Comparison of ENCODE assay signal across 8 cellular contexts in the genomic region with DNA sequence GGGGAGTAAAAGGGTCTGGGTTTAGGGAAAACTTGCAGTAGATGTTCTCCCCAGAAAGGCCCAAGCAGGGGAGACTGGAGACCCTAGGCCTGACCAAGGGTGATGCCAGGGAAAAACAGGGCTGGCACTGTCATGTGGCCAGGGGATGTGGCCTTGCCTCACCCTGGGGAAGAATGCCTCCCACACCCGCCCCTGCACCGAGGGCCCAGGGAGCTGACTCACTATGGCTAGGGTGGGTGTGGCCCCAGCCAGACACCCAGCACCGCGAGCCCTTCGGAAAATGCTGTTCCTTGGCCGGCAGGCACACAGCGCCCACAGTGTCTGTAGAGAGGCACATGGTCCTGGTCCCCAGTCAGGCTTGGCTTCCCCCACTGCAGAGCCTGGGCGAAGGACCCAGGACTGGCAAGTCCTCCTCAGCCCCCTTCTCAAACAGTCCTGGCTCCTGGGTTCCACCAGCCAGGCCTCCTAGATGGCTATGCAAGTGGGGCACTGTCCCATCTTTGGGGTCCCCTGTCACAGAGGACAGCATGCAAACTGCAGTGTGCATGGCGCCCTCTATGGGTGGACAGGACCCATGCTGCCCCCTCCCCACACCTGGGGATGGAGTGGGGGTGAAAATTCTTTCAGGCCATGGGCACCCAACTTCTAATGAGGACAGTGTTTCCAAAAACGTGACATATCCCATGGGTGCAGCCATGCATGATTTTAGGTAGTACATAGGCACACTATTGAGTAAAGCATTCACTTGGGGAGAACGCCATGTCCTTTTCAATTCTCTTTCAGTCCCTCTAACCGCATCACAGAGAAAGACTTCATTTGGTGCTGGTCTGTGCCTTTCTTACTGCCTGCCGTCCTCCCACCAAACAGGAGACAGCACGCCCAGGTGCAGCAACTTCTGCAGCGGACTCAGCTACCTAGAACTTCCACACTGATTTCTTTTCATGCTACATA. TPM values are rescaled to one million over a fixed set of nuclear protein-coding genes. Genes with fewer than 3 reads are reported as not detected.
DNase-seq lines count a peak whose midpoint lies in the region; ATAC-seq and TF ChIP-seq lines count a peak whose summit lies in the region.

No MANE protein-coding gene starts in this region.

- no peak overlapping the region for H3K27ac ChIP-seq in thoracic aorta

- H3K27me3 Mint-ChIP-seq in T-helper 2 cell treated with Interferon-gamma antibody and Interleukin-4, amounts not matched to agents 5 μg/mL and 100 μg/mL, for 36 hours (ENCODE audit: low read depth) = no peaks in the 10 kb centered on the region

- H3K27ac Mint-ChIP-seq in T-helper 2 cell treated with Interferon-gamma antibody and Interleukin-4, amounts not matched to agents 5 μg/mL and 100 μg/mL, for 36 hours = no peak overlapping the region

- no peak overlapping the region for H3K4me3 Mint-ChIP-seq in T-helper 2 cell treated with Interferon-gamma antibody and Interleukin-4, amounts not matched to agents 5 μg/mL and 100 μg/mL, for 36 hours

- DNase-seq in AG10803 (ENCODE audit: low read depth) (peak; percentile 62), H4 (ENCODE audit: low spot score) (peak; percentile 93), glomerular visceral epithelial cell (ENCODE audit: extremely low spot score) (peak; percentile 85), thoracic aorta (ENCODE audit: low spot score) (no peak), DMS79 (lab: John Stamatoyannopoulos, UW) (no peak)
- peak; percentile 15 for DNase-seq in T-helper 2 cell treated with Interferon-gamma antibody and Interleukin-4, amounts not matched to agents 5 μg/mL and 100 μg/mL, for 36 hours (ENCODE audit: low spot score)

- H3K9me3 ChIP-seq in thoracic aorta = no peaks in the 10 kb centered on the region

- peaks cover 9% of the 10 kb centered on the region for H3K4me1 Mint-ChIP-seq in T-helper 2 cell treated with Interferon-gamma antibody and Interleukin-4, amounts not matched to agents 5 μg/mL and 100 μg/mL, for 36 hours (ENCODE audit: low read depth)

- H3K36me3 Mint-ChIP-seq in T-helper 2 cell treated with Interferon-gamma antibody and Interleukin-4, amounts not matched to agents 5 μg/mL and 100 μg/mL, for 36 hours (ENCODE audit: low read depth) = no peaks in the 10 kb centered on the region

- no peaks in the 10 kb centered on the region for H3K9me3 Mint-ChIP-seq in T-helper 2 cell treated with Interferon-gamma antibody and Interleukin-4, amounts not matched to agents 5 μg/mL and 100 μg/mL, for 36 hours

- no peak; the same call in 1 of the 2 replicates for TF ChIP-seq CTCF in AG10803 (conservative IDR thresholded peaks at IDR 0.05; ENCODE audit: low read length)
- TF ChIP-seq CTCF in thoracic aorta (IDR thresholded peaks at IDR 0.05) = no peak

- ATAC-seq in thoracic aorta (ENCODE audit: insufficient number of reproducible peaks, low FRiP score, low read depth) (peak; percentile 15), GM18502 (IDR thresholded peaks at IDR 0.05; ENCODE audit: poor library complexity, unreplicated experiment) (no peak), GM19463 (IDR thresholded peaks at IDR 0.05; ENCODE audit: unreplicated experiment) (no peak)

- H3K4me3 ChIP-seq in AG10803 (ENCODE audit: low read length) (no peak overlapping the region), thoracic aorta (no peak overlapping the region)

- no peaks in the 10 kb centered on the region for H3K27me3 ChIP-seq in thoracic aorta (replicated peaks; ENCODE audit: insufficient read depth)

- no peaks in the 10 kb centered on the region for H3K4me1 ChIP-seq in thoracic aorta (ENCODE audit: control insufficient read depth in 1 of 2, low read depth in 2 of 2)

- H3K36me3 ChIP-seq in thoracic aorta = no peaks in the 10 kb centered on the region

RNA-seq across cellular contexts. Expression of gene TMPRSS5, which starts 15.2 kb away (rescaled TPM):
- 0.14 TPM in 1 of 2 replicates, not detected in the other for total RNA-seq in H4 (2014; rRNA removed; shearing (Covaris generic))
- total RNA-seq in thoracic aorta = 1 to 10 TPM in 1 of 2 donors, not detected in 1; 2.0 TPM

Comparison
In these comparisons a context has a peak if more than half of its experiments do, and no peak if none do; other contexts are left out.
1. DNase-seq: peak in AG10803 (single experiment), H4 (single experiment), T-helper 2 cell treated with Interferon-gamma antibody and Interleukin-4, amounts not matched to agents 5 μg/mL and 100 μg/mL, for 36 hours (single experiment) and glomerular visceral epithelial cell (single experiment); none in thoracic aorta (single experiment) and DMS79 (single experiment).